Comparison of ENCODE assay signal across 14 cellular contexts in the genomic region with DNA sequence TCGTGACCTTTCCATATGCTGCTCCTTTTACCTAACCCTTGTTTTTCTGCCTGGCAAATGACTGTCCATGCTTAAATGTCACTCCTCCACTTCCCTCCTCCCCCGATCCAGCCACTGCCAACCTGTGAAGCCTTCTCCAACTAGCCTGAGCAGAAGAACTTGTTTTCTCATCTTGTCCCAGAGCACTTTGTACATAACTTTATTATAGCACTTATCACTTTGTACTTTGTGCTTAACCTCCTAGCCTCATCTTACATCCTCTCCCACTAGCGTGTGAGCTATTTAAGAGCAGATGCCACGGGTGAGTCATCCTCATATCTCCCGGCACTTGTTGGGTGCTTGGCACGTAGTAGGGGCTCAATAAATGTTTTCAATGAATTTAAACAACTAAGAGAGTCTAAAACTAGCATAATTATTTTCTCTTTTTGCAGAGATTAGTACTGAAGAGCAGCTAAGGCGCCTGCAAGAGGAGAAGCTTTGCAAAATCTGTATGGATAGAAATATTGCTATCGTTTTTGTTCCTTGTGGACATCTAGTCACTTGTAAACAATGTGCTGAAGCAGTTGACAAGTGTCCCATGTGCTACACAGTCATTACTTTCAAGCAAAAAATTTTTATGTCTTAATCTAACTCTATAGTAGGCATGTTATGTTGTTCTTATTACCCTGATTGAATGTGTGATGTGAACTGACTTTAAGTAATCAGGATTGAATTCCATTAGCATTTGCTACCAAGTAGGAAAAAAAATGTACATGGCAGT. TPM values are rescaled to one million over a fixed set of nuclear protein-coding genes. Genes with fewer than 3 reads are reported as not detected.
A peak's percentile ranks its signal among the peaks of the same experiment; 100 is the strongest.
DNase-seq lines count a peak whose midpoint lies in the region; ATAC-seq, FAIRE-seq and TF ChIP-seq lines count a peak whose summit lies in the region.
"Had no signal": no experiment of that assay in that cellular context is flagged by ENCODE, and none has a peak within 500 bp of the region (broad histone marks: within the 10 kb centered on the region; RNA-seq: fewer than 3 reads in every experiment).

No MANE protein-coding gene starts in this region.

- no peaks in the 10 kb centered on the region for H3K27me3 Mint-ChIP-seq in CD4-positive, CD25-positive, alpha-beta regulatory T cell

- H3K4me1 ChIP-seq in CD4-positive, CD25-positive, alpha-beta regulatory T cell (ENCODE audit: control insufficient read depth, insufficient read depth, low read length, poor library complexity, severe bottlenecking) = no peaks in the 10 kb centered on the region
- peaks cover 4 to 16% of the 10 kb centered on the region in 2 donors for H3K4me1 ChIP-seq in mucosa of rectum (ENCODE audit: control insufficient read depth in 2 of 2, insufficient read depth in 2 of 2, low read length in 2 of 2)

- no peak for ATAC-seq in CD4-positive, CD25-positive, alpha-beta regulatory T cell (ENCODE audit: low read depth in 2 of 2)
- ATAC-seq: stimulated activated effector memory CD8-positive, alpha-beta T cell treated with anti-CD3 and anti-CD28 coated beads, Interleukin-12 subunit alpha, Interleukin-12 subunit beta, amount 100 ng/mL, for 72 hours; WTC11 had no signal

- H3K36me3 Mint-ChIP-seq in CD4-positive, CD25-positive, alpha-beta regulatory T cell = peaks cover 7% of the 10 kb centered on the region

- peak; percentile 40 for FAIRE-seq in GM12892 (lab: Jason Lieb, UNC)
- FAIRE-seq in bronchial epithelial cell (lab: Jason Lieb, UNC) = no peak

- no peaks in the 10 kb centered on the region for H3K9me3 ChIP-seq in CD4-positive, CD25-positive, alpha-beta regulatory T cell (ENCODE audit: control insufficient read depth in 2 of 2, low read length in 2 of 2)
- no peaks in the 10 kb centered on the region for H3K9me3 ChIP-seq in mucosa of rectum (ENCODE audit: control insufficient read depth in 2 of 2, low read length in 2 of 2)

- TF ChIP-seq CTCF in bronchial epithelial cell (IDR thresholded peaks at IDR 0.05; ENCODE audit: insufficient read depth, low read length, severe bottlenecking) = no peak

- H3K4me3 Mint-ChIP-seq in CD4-positive, CD25-positive, alpha-beta regulatory T cell = no peak overlapping the region
- H3K4me3 Mint-ChIP-seq: stimulated activated effector memory CD8-positive, alpha-beta T cell treated with anti-CD3 and anti-CD28 coated beads, Interleukin-12 subunit alpha, Interleukin-12 subunit beta, amount 100 ng/mL, for 72 hours; WTC11 had no signal

- peaks cover 6 to 17% (median 8%) of the 10 kb centered on the region in 4 donors for H3K4me1 Mint-ChIP-seq in CD4-positive, CD25-positive, alpha-beta regulatory T cell
- H3K4me1 Mint-ChIP-seq: WTC11 had no signal

- H3K27ac ChIP-seq in CD4-positive, CD25-positive, alpha-beta regulatory T cell (ENCODE audit: insufficient read depth, low read length, poor library complexity, severe bottlenecking) = no peak overlapping the region
- H3K27ac ChIP-seq in mucosa of rectum (ENCODE audit: low read depth in 2 of 2, low read length in 2 of 2) = peak overlapping the region; percentile 38 to 78
- H3K27ac ChIP-seq: dorsolateral prefrontal cortex had no signal

- H3K4me3 ChIP-seq in CD4-positive, CD25-positive, alpha-beta regulatory T cell (ENCODE audit: low read depth, low read length) = no peak overlapping the region
- no peak overlapping the region for H3K4me3 ChIP-seq in bronchial epithelial cell (ENCODE audit: low read depth, low read length)
- no peak overlapping the region for H3K4me3 ChIP-seq in mucosa of rectum (ENCODE audit: low read length in 2 of 2)
- H3K4me3 ChIP-seq: dorsolateral prefrontal cortex had no signal

- no peak for TF ChIP-seq POLR2A in GM12892 (IDR thresholded peaks at IDR 0.05; ENCODE audit: low read depth, low read length)

- H3K36me3 ChIP-seq in CD4-positive, CD25-positive, alpha-beta regulatory T cell (ENCODE audit: control insufficient read depth, insufficient read depth, low read length) = peaks cover 7% of the 10 kb centered on the region
- H3K36me3 ChIP-seq in bronchial epithelial cell (ENCODE audit: control insufficient read depth, insufficient read depth, low read length) = no peaks in the 10 kb centered on the region
- peaks cover 0 to 2% of the 10 kb centered on the region in 2 donors for H3K36me3 ChIP-seq in mucosa of rectum (ENCODE audit: control insufficient read depth in 2 of 2, insufficient read depth in 2 of 2, low read length in 2 of 2)

- H3K9me3 Mint-ChIP-seq in CD4-positive, CD25-positive, alpha-beta regulatory T cell = no peaks in the 10 kb centered on the region
- H3K9me3 Mint-ChIP-seq: stimulated activated effector memory CD8-positive, alpha-beta T cell treated with anti-CD3 and anti-CD28 coated beads, Interleukin-12 subunit alpha, Interleukin-12 subunit beta, amount 100 ng/mL, for 72 hours; WTC11 had no signal

- H3K27me3 ChIP-seq in CD4-positive, CD25-positive, alpha-beta regulatory T cell (ENCODE audit: control insufficient read depth, insufficient read depth, low read length) = no peaks in the 10 kb centered on the region
- H3K27me3 ChIP-seq in bronchial epithelial cell (ENCODE audit: control insufficient read depth, insufficient read depth, low read length) (no peaks in the 10 kb centered on the region), mucosa of rectum (ENCODE audit: control insufficient read depth in 2 of 2, insufficient read depth in 2 of 2, low read length in 2 of 2) (no peaks in the 10 kb centered on the region)

- no peak for DNase-seq in CD4-positive, CD25-positive, alpha-beta regulatory T cell
- no peak for DNase-seq in GM12892 (ENCODE audit: insufficient read length)
- peak; percentile 8 for DNase-seq in bronchial epithelial cell (ENCODE audit: low read depth)
- DNase-seq in H4 (ENCODE audit: low spot score) = no peak
- DNase-seq in UCSD-AML1 (lab: John Stamatoyannopoulos, UW; ENCODE audit: unreplicated experiment) = no peak
- DNase-seq in AG08396 (ENCODE audit: low spot score) = no peak
- DNase-seq: activated CD8-positive, alpha-beta memory T cell treated with anti-CD3 and anti-CD28 coated beads, Interleukin-2, amount 50 U/mL, for 48 hours; dorsolateral prefrontal cortex; NCI-H1092 treated with DMSO at 0.1 percent for 48 hours; NCI-H226; stimulated activated CD4-positive, alpha-beta T cell treated with anti-CD3 and anti-CD28 coated beads, Interleukin-4, amount 100 ng/mL, for 1 hour had no signal

- H3K27ac Mint-ChIP-seq in CD4-positive, CD25-positive, alpha-beta regulatory T cell = peak overlapping the region in 2 of 3 donors; percentile 1 to 30
- H3K27ac Mint-ChIP-seq: stimulated activated effector memory CD8-positive, alpha-beta T cell treated with anti-CD3 and anti-CD28 coated beads, Interleukin-12 subunit alpha, Interleukin-12 subunit beta, amount 100 ng/mL, for 72 hours; WTC11 had no signal

- H3K9ac ChIP-seq in mucosa of rectum (ENCODE audit: low read depth in 1 of 2, low read length in 2 of 2) = no peak overlapping the region

RNA-seq across cellular contexts. Expression of a gene that starts 46.9 kb away (rescaled TPM):
- total RNA-seq in CD4-positive, CD25-positive, alpha-beta regulatory T cell = 35.5 TPM
- 1 to 10 TPM; 7.7 to 8.7 (median 8.0) TPM for polyA plus RNA-seq in CD4-positive, CD25-positive, alpha-beta regulatory T cell
- 8.6 TPM for polyA plus RNA-seq in GM12892 (2012; ENCODE audit: missing spikeins)
- 41.6 and 43.3 TPM in 2 replicates for total RNA-seq in bronchial epithelial cell
- total RNA-seq in H4 (2014; rRNA removed; shearing (Covaris generic)) = 18.6 and 19.0 TPM in 2 replicates

RNA-seq across cellular contexts. Expression of a gene that starts 54.8 kb away (rescaled TPM):
- 79.4 TPM for total RNA-seq in CD4-positive, CD25-positive, alpha-beta regulatory T cell
- polyA plus RNA-seq in CD4-positive, CD25-positive, alpha-beta regulatory T cell = 10 to 100 TPM; 43.1 to 51.3 (median 47.5) TPM
- polyA plus RNA-seq in GM12892 (2012; ENCODE audit: missing spikeins) = 46.4 TPM
- total RNA-seq in bronchial epithelial cell = 90.8 and 95.1 TPM in 2 replicates
- 2.8 and 2.9 TPM in 2 replicates for total RNA-seq in H4 (2014; rRNA removed; shearing (Covaris generic))

Comparison
In these comparisons a context has a peak if more than half of its experiments do, and no peak if none do; other contexts are left out.
1. RNA of a gene that starts 54.8 kb away (total RNA-seq): 90.8 to 95.1 TPM in bronchial epithelial cell and 79.4 TPM in CD4-positive, CD25-positive, alpha-beta regulatory T cell (single experiment); 2.8 to 2.9 TPM in H4; every median in the first group is over 10 times any median in the second.